ENCODE assay signal across 8 cellular contexts in genomic region chr12:10130042-10130441, GRCh38. TPM values are rescaled to one million over a fixed set of nuclear protein-coding genes. Genes with fewer than 3 reads are reported as not detected.
DNase-seq lines count a peak whose midpoint lies in the region; ATAC-seq, FAIRE-seq and TF ChIP-seq lines count a peak whose summit lies in the region.

TSS of gene CLEC7A (minus strand) at chr12:10130199. CDS start at chr12:10130082, 117 bp downstream.

- peaks cover 16% of the 10 kb centered on the region for H3K4me1 ChIP-seq in left ventricle myocardium inferior
- H3K4me1 ChIP-seq in thoracic aorta (ENCODE audit: control insufficient read depth in 1 of 2, low read depth in 2 of 2) = no peaks in the 10 kb centered on the region

- H3K36me3 ChIP-seq in left ventricle myocardium inferior (no peaks in the 10 kb centered on the region), thoracic aorta (no peaks in the 10 kb centered on the region)

- no peaks in the 10 kb centered on the region for H3K9me3 ChIP-seq in left ventricle myocardium inferior (replicated peaks)
- H3K9me3 ChIP-seq in thoracic aorta = no peaks in the 10 kb centered on the region

- H3K27me3 ChIP-seq in left ventricle myocardium inferior (ENCODE audit: low read depth) (no peaks in the 10 kb centered on the region), dorsolateral prefrontal cortex (no peaks in the 10 kb centered on the region), thoracic aorta (replicated peaks; ENCODE audit: insufficient read depth) (no peaks in the 10 kb centered on the region)

- TF ChIP-seq CTCF in left ventricle myocardium inferior (IDR thresholded peaks at IDR 0.05; ENCODE audit: borderline replicate concordance) = no peak
- TF ChIP-seq CTCF in dorsolateral prefrontal cortex (IDR thresholded peaks at IDR 0.05 in 54 of 56, conservative IDR thresholded peaks at IDR 0.05 in 2 of 56; ENCODE audit: low read depth in 1 of 56, partially characterized antibody in 56 of 56) = no peak
- TF ChIP-seq CTCF in thoracic aorta (IDR thresholded peaks at IDR 0.05) = no peak

- TF ChIP-seq POLR2A in H54 (IDR thresholded peaks at IDR 0.05; ENCODE audit: low read depth, low read length) = no peak

- DNase-seq in left ventricle myocardium inferior (no peak), cardiac septum (ENCODE audit: low spot score) (no peak), dorsolateral prefrontal cortex (no peak), thoracic aorta (ENCODE audit: low spot score) (no peak), NCI-H2171 (lab: John Stamatoyannopoulos, UW) (no peak), SW480 (ENCODE audit: low spot score) (no peak), H54 (ENCODE audit: insufficient read length, low spot score) (no peak)

- H3K27ac ChIP-seq in left ventricle myocardium inferior (replicated peaks) = peak within 1 kb of the TSS; percentile 52
- peak within 1 kb of the TSS in 45 of 59 donors; percentile 4 to 79 (median 55) for H3K27ac ChIP-seq in dorsolateral prefrontal cortex
- H3K27ac ChIP-seq in thoracic aorta = peak within 1 kb of the TSS in 1 of 2 donors; percentile 41

- peak within 1 kb of the TSS; percentile 35 for H3K4me3 ChIP-seq in left ventricle myocardium inferior
- H3K4me3 ChIP-seq in dorsolateral prefrontal cortex = peak within 1 kb of the TSS in 45 of 59 donors; percentile 0 to 56 (median 27)
- peak within 1 kb of the TSS; percentile 57 for H3K4me3 ChIP-seq in thoracic aorta

- FAIRE-seq in H54 (lab: Jason Lieb, UNC) = no peak

- ATAC-seq in HG03558 (IDR thresholded peaks at IDR 0.05; ENCODE audit: extremely low read depth, unreplicated experiment) (peak; percentile 87), thoracic aorta (ENCODE audit: insufficient number of reproducible peaks, low FRiP score, low read depth) (no peak)

- intact Hi-C loops in left ventricle myocardium inferior (cut with micrococcal nuclease) (no loop called here), cardiac septum (cut with DNase I) (no loop called here), dorsolateral prefrontal cortex (cut with DNase I) (loop anchor here in 1 of 2 donors (10.0 kb wide), 2 partner anchors 95 to 185 kb away; partner anchors contain the start of gene CLEC9A)

RNA-seq across cellular contexts. Expression of gene CLEC7A, which starts in this region (rescaled TPM):
- 1.3 TPM for total RNA-seq in left ventricle myocardium inferior
- total RNA-seq in cardiac septum = 2.6 TPM
- total RNA-seq in dorsolateral prefrontal cortex = 10 to 100 TPM in 12 of 120 experiments, 1 to 10 TPM in 108; 1.4 to 20.3 (median 5.5) TPM
- 10 to 100 TPM; 22.6 to 24.3 TPM for total RNA-seq in thoracic aorta
